In genomic region chr9:136949817-136950655, GRCh38 we compare ENCODE assay signal across 8 cellular contexts. TPM values are rescaled to one million over a fixed set of nuclear protein-coding genes. Genes with fewer than 3 reads are reported as not detected.
DNase-seq lines count a peak whose midpoint lies in the region; ATAC-seq, FAIRE-seq and TF ChIP-seq lines count a peak whose summit lies in the region.

No MANE protein-coding gene starts in this region.

- WGBS in hepatocyte (ENCODE audit: low lambda C conversion rate, missing lambda C conversion rate) = 10% methylated on average over 28 of the region's 63 CpGs

- H3K9me2 ChIP-seq in hepatocyte (replicated peaks; ENCODE audit: insufficient read depth) = no peaks in the 10 kb centered on the region

- H3K4me3 Mint-ChIP-seq in astrocyte (ENCODE audit: unreplicated experiment) = peak overlapping the region; percentile 76

- no peaks in the 10 kb centered on the region for H3K9me3 Mint-ChIP-seq in astrocyte (ENCODE audit: unreplicated experiment)

- peaks cover 2% of the 10 kb centered on the region for H4K20me1 ChIP-seq in astrocyte (ENCODE audit: insufficient read depth, low read length)
- no peaks in the 10 kb centered on the region for H4K20me1 ChIP-seq in hepatocyte (ENCODE audit: insufficient read depth, poor library complexity, severe bottlenecking)

- TF ChIP-seq CTCF in GM13977 (IDR thresholded peaks at IDR 0.05; ENCODE audit: extremely low read depth, insufficient read depth, missing control alignments) (peak; percentile 21), astrocyte (IDR thresholded peaks at IDR 0.05; ENCODE audit: insufficient read depth, low read depth, low read length) (no peak), hepatocyte (IDR thresholded peaks at IDR 0.05; ENCODE audit: poor library complexity) (no peak)

- no peaks in the 10 kb centered on the region for H3K36me3 ChIP-seq in astrocyte (ENCODE audit: insufficient read depth, low read length)
- no peaks in the 10 kb centered on the region for H3K36me3 ChIP-seq in hepatocyte (replicated peaks; ENCODE audit: insufficient read depth, low read depth)

- peak; percentile 78 for ATAC-seq in HG02870 (IDR thresholded peaks at IDR 0.05; ENCODE audit: unreplicated experiment)
- ATAC-seq in GM21515 (IDR thresholded peaks at IDR 0.05; ENCODE audit: unreplicated experiment) = no peak

- DNase-seq in GM13977 (ENCODE audit: low spot score) (peak; percentile 100), NCI-H146 (lab: John Stamatoyannopoulos, UW) (peak; percentile 94), T-helper 2 cell (peak; percentile 91 to 96 (median 95)), astrocyte (ENCODE audit: low read depth) (peak; percentile 49), hepatocyte (ENCODE audit: low spot score) (peak; percentile 96), renal cortical epithelial cell (ENCODE audit: low read depth) (peak; percentile 81)

- peak overlapping the region; percentile 72 for H3K9ac ChIP-seq in astrocyte (ENCODE audit: low read length)

- H3K4me2 ChIP-seq in astrocyte (ENCODE audit: low read length) = peak overlapping the region; percentile 93
- H3K4me2 ChIP-seq in hepatocyte = peak overlapping the region; percentile 94

- H3K4me1 ChIP-seq in astrocyte (ENCODE audit: insufficient read depth, low read length) (peaks cover 7% of the 10 kb centered on the region), hepatocyte (ENCODE audit: insufficient read depth) (peaks cover 9% of the 10 kb centered on the region)

- in situ Hi-C loops in GM13977 (cut with MboI; ENCODE audit: low pct_unique_long_range_greater_than_20kb, low sequenced_read_pairs, unreplicated experiment) = no loop called here

- H3K27ac Mint-ChIP-seq in astrocyte (ENCODE audit: unreplicated experiment) = no peak overlapping the region

- H3K79me2 ChIP-seq in astrocyte (ENCODE audit: insufficient read depth, low read length) = no peaks in the 10 kb centered on the region
- peaks cover 3% of the 10 kb centered on the region for H3K79me2 ChIP-seq in hepatocyte

- H3K4me1 Mint-ChIP-seq in astrocyte (ENCODE audit: low read depth, unreplicated experiment) = no peaks in the 10 kb centered on the region

- no peaks in the 10 kb centered on the region for H3K27me3 ChIP-seq in astrocyte (ENCODE audit: insufficient read depth, low read length)
- no peaks in the 10 kb centered on the region for H3K27me3 ChIP-seq in hepatocyte

- FAIRE-seq in astrocyte (lab: Jason Lieb, UNC) = no peak

- no peaks in the 10 kb centered on the region for H3K36me3 Mint-ChIP-seq in astrocyte (ENCODE audit: low read depth, unreplicated experiment)

- no peak overlapping the region for H3K27ac ChIP-seq in astrocyte (ENCODE audit: low read depth, low read length)
- peak overlapping the region; percentile 98 for H3K27ac ChIP-seq in hepatocyte

- H3K9me3 ChIP-seq in astrocyte (ENCODE audit: insufficient read depth, low read depth, low read length) = no peaks in the 10 kb centered on the region
- H3K9me3 ChIP-seq in hepatocyte (ENCODE audit: low read depth) = no peaks in the 10 kb centered on the region

- peak overlapping the region; percentile 64 for H3K4me3 ChIP-seq in astrocyte (ENCODE audit: insufficient read depth, low read depth, low read length)
- H3K4me3 ChIP-seq in hepatocyte = peak overlapping the region; percentile 62

- H2AFZ ChIP-seq in astrocyte (ENCODE audit: low read depth, low read length) = peak overlapping the region; percentile 98
- no peak overlapping the region for H2AFZ ChIP-seq in hepatocyte

- H3K27me3 Mint-ChIP-seq in astrocyte (ENCODE audit: low read depth, unreplicated experiment) = peaks cover 2% of the 10 kb centered on the region

RNA-seq across cellular contexts. Expression of gene LCN12, which starts 2.0 kb away (rescaled TPM):
- not detected in 2 replicates for total RNA-seq in astrocyte
- 1.6 and 4.1 TPM in 2 replicates for total RNA-seq in hepatocyte
- polyA plus RNA-seq in hepatocyte = 27.4 and 36.8 TPM in 2 replicates
- 0.40 TPM in 1 of 2 replicates, not detected in the other for total RNA-seq in renal cortical epithelial cell

RNA-seq across cellular contexts. Expression of gene C8G, which starts 5.0 kb away (rescaled TPM):
- total RNA-seq in astrocyte (0.77 and 1.6 TPM in 2 replicates), hepatocyte (5.7 and 15.7 TPM in 2 replicates), renal cortical epithelial cell (0.10 and 1.7 TPM in 2 replicates)
- polyA plus RNA-seq in hepatocyte = 15.4 and 15.7 TPM in 2 replicates

RNA-seq across cellular contexts. Expression of gene FBXW5, which starts 5.5 kb away (rescaled TPM):
- 67.7 and 70.4 TPM in 2 replicates for total RNA-seq in astrocyte
- total RNA-seq in hepatocyte = 141 and 179 TPM in 2 replicates
- polyA plus RNA-seq in hepatocyte = 160 and 172 TPM in 2 replicates
- total RNA-seq in renal cortical epithelial cell = 195 and 249 TPM in 2 replicates

RNA-seq across cellular contexts. Expression of gene PTGDS, which starts 27.3 kb away (rescaled TPM):
- total RNA-seq in astrocyte (5.0 and 5.6 TPM in 2 replicates), hepatocyte (56.0 and 56.4 TPM in 2 replicates), renal cortical epithelial cell (0.45 TPM in 1 of 2 replicates, not detected in the other)
- polyA plus RNA-seq in hepatocyte = 290 and 383 TPM in 2 replicates

RNA-seq across cellular contexts. Expression of gene LCNL1, which starts 32.8 kb away (rescaled TPM):
- total RNA-seq in astrocyte (0.22 and 0.45 TPM in 2 replicates), hepatocyte (0.04 and 0.13 TPM in 2 replicates), renal cortical epithelial cell (not detected in 2 replicates)
- 0.47 and 2.2 TPM in 2 replicates for polyA plus RNA-seq in hepatocyte

Comparison
In these comparisons a context has a peak if more than half of its experiments do, and no peak if none do; other contexts are left out.
1. DNase-seq: peak in every context shown above with its lines; median percentile 100 in GM13977; 96 in hepatocyte; 95 in T-helper 2 cell; 94 in NCI-H146; 81 in renal cortical epithelial cell; 49 in astrocyte.